Comparison of ENCODE assay signal across 12 cellular contexts in the genomic region with DNA sequence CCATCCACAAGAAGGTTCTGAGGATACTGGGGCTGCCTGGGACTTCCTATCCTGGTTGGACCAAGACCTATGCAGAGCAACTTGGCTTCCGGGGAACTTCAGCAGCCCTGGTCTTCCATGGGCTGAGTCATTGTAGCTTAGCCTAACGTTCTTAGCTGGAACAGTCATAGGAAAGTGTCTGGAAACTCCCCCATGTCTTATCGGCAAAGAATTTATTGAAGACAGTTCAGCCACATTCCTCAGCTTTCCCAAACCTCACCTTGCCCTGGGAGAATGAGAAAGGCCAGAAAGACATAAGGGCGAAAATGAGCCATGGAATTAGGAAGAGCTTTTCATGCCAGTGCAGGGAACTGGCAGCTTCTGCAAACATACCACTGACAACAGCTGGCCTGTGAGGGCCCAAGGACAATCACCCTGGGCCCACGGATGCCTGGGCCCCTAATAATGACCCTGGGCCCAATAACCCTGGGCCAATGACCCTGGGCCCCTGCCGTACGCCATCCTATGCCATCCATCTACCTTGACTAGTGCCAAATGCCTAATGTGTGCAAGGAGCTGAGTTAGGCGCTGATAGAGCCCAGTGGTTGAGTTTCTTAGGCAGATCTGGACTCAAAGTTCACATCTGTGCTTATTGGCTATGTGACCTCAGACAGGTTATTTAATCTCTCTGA.
DNase-seq lines count a peak whose midpoint lies in the region; ATAC-seq and TF ChIP-seq lines count a peak whose summit lies in the region.
"Had no signal": no experiment of that assay in that cellular context is flagged by ENCODE, and none has a peak within 500 bp of the region (broad histone marks: within the 10 kb centered on the region; RNA-seq: fewer than 3 reads in every experiment).

No MANE protein-coding gene starts in this region.

- POLR2A ChIA-PET in RWPE1 (lab: Yijun Ruan, JAX; ENCODE audit: low non-redundant PET): interaction anchor here (0.6 to 3.9 kb wide), 3 partner anchors 9 to 150 kb away, joined by 3 to 33 read pairs (median 4); partner anchors contain the start of gene GADD45A

- H3K36me3 Mint-ChIP-seq in progenitor cell of endocrine pancreas (ENCODE audit: insufficient read depth): no peaks in the 10 kb centered on the region
- H3K36me3 Mint-ChIP-seq in activated T-cell treated with anti-CD3 and anti-CD28 coated beads, Interleukin-2, amount 50 U/mL, for 4 hours (ENCODE audit: insufficient read depth): no peaks in the 10 kb centered on the region

- H3K4me1 Mint-ChIP-seq in progenitor cell of endocrine pancreas (ENCODE audit: low read depth): peaks cover 25% of the 10 kb centered on the region
- no peaks in the 10 kb centered on the region for H3K4me1 Mint-ChIP-seq in activated T-cell treated with anti-CD3 and anti-CD28 coated beads, Interleukin-2, amount 50 U/mL, for 4 hours (ENCODE audit: low read depth)

- CTCF ChIA-PET in RWPE1 (lab: Yijun Ruan, JAX): interaction anchor here (0.8 to 2.1 kb wide), 4 partner anchors 9 to 190 kb away, joined by 3 to 8 read pairs (median 6); no protein-coding TSS in a partner anchor

- no peaks in the 10 kb centered on the region for H3K9me3 Mint-ChIP-seq in progenitor cell of endocrine pancreas (ENCODE audit: low read depth)
- H3K9me3 Mint-ChIP-seq in activated T-cell treated with anti-CD3 and anti-CD28 coated beads, Interleukin-2, amount 50 U/mL, for 4 hours: no peaks in the 10 kb centered on the region

- peak; percentile 99 for DNase-seq in EL
- DNase-seq in RWPE1 (ENCODE audit: low spot score): peak; percentile 91
- DNase-seq in fibroblast of gingiva (ENCODE audit: low read depth): peak; percentile 56
- no peak for DNase-seq in progenitor cell of endocrine pancreas (ENCODE audit: low spot score, unreplicated experiment)
- DNase-seq in middle frontal gyrus (ENCODE audit: extremely low spot score, low spot score): no peak
- DNase-seq in NCI-H2107 (lab: John Stamatoyannopoulos, UW): no peak
- no peak for DNase-seq in activated T-cell treated with anti-CD3 and anti-CD28 coated beads, Interleukin-2, amount 50 U/mL, for 4 hours
- DNase-seq in substantia nigra (lab: John Stamatoyannopoulos, UW): no peak
- DNase-seq: left ventricle myocardium inferior; NCI-H187; stimulated activated CD4-positive, alpha-beta T cell treated with anti-CD3 and anti-CD28 coated beads, Interleukin-1b, Interleukin-23, amount 100 ng/mL, for 48 hours had no signal

- peak overlapping the region; percentile 2 for H3K27ac Mint-ChIP-seq in progenitor cell of endocrine pancreas

- H3K4me3 Mint-ChIP-seq in progenitor cell of endocrine pancreas (ENCODE audit: low read depth): no peak overlapping the region
- H3K4me3 Mint-ChIP-seq in activated T-cell treated with anti-CD3 and anti-CD28 coated beads, Interleukin-2, amount 50 U/mL, for 4 hours: no peak overlapping the region

- no peaks in the 10 kb centered on the region for H3K27me3 Mint-ChIP-seq in progenitor cell of endocrine pancreas
- H3K27me3 Mint-ChIP-seq in activated T-cell treated with anti-CD3 and anti-CD28 coated beads, Interleukin-2, amount 50 U/mL, for 4 hours (ENCODE audit: low read depth): no peaks in the 10 kb centered on the region

- no peak for ATAC-seq in activated T-cell treated with anti-CD3 and anti-CD28 coated beads, Interleukin-2, amount 50 U/mL, for 4 hours

- H3K27ac ChIP-seq in RWPE1 (peak overlapping the region; percentile 95), substantia nigra (ENCODE audit: low read depth, low read length, poor library complexity, severe bottlenecking) (no peak overlapping the region)
- H3K27ac ChIP-seq: left ventricle myocardium inferior, SK-N-MC had no signal

- TF ChIP-seq CTCF in RWPE1 (conservative IDR thresholded peaks at IDR 0.05; ENCODE audit: low read depth) (no peak), progenitor cell of endocrine pancreas (IDR thresholded peaks at IDR 0.05; ENCODE audit: unreplicated experiment) (no peak)

Comparison
In these comparisons a context has a peak if more than half of its experiments do, and no peak if none do; other contexts are left out.
1. DNase-seq: peak in EL (single experiment), RWPE1 (single experiment) and fibroblast of gingiva (single experiment); none in progenitor cell of endocrine pancreas (single experiment), middle frontal gyrus (single experiment), NCI-H2107 (single experiment), activated T-cell treated with anti-CD3 and anti-CD28 coated beads, Interleukin-2, amount 50 U/mL, for 4 hours (single experiment) and substantia nigra (0 of 49).